Comparison of ENCODE assay signal across 1 cellular context in the genomic region with DNA sequence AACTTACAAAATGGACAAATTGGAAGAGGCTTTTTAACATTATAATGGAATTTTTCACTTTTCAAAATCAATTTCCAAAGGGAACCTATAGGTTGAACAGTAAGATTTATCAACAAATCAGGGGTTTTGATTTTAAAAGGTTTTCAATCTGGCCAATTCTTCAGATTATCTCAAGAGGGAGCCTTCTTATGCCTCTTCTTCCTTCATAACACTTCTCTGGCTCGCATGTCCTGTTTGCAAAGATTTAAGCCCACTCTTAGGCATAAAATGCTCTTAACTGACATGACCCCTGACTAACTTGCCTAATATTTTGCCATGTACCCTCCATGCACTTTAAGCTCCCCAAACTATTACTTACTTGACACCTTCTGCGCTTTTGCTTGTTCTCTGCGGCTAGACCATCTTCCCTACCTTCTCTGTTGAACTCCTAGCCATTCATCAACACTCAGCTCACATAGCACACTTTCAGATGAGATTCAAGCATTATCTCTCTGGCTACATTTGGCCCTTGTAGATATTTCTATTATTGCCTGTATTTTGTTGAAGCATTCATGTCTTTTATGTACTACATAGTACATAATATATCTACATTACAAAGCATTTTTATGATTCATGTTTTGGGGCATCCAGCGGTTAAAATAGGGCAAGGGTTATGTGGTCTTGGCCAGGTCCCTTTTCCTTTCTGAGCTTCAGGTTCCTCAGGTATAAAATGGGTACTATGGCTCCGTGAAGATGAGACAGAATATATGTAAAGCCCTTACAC.
TF ChIP-seq lines count a peak whose summit lies in the region.

No MANE protein-coding gene starts in this region.

TF ChIP-seq in H1, 55 proteins besides CTCF, POLR2A, EP300 and RAD21 (continued from another document):
- TF ChIP-seq MAX (IDR thresholded peaks at IDR 0.05) (no peak), ASH2L (IDR thresholded peaks at IDR 0.05; ENCODE audit: low read length) (no peak), CHD2 (IDR thresholded peaks at IDR 0.05; ENCODE audit: low read length) (no peak)
